Comparison of ENCODE assay signal across 2 cellular contexts in the genomic region with DNA sequence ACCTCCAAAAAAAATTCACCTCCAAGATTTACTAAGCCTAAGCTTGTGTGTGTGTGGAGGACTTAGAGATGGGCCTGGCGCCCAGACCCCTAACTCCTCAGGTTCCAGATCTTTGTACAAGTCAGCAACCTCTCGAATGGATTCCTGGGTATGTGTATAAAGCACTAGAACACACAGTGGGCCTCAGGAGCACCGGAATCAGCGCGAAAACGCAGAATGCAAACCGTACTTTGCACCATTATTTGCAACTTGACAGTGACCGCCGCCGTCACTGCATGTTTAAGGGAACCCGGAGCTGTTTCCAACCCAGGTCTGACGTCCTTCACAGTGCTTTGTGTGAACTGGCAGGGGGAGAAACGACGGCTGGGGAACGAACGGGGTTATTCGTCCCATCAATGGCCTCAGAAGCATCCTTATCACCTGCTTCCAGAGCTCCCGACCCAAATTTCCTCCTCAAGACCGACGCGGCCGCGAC.
TF ChIP-seq lines count a peak whose summit lies in the region.

No MANE protein-coding gene starts in this region.

TF ChIP-seq in GM23338, 12 proteins besides CTCF, POLR2A, EP300 and RAD21:
- no peak for TF ChIP-seq ZNF331 (CRISPR knock-in tag; IDR thresholded peaks at IDR 0.05; ENCODE audit: low read depth)
- TF ChIP-seq EZH2phosphoT487 (IDR thresholded peaks at IDR 0.05; ENCODE audit: unreplicated experiment) = no peak
- no peak for TF ChIP-seq ZNF114 (CRISPR knock-in tag; IDR thresholded peaks at IDR 0.05)
- TF ChIP-seq NANOG (IDR thresholded peaks at IDR 0.05; ENCODE audit: borderline replicate concordance) = no peak
- TF ChIP-seq CREB1 (CRISPR knock-in tag; IDR thresholded peaks at IDR 0.05; ENCODE audit: low read depth) = 0 out of 2 replicates have a peak, but pooled peaks have one; percentile 4
- TF ChIP-seq, protein P1, sequence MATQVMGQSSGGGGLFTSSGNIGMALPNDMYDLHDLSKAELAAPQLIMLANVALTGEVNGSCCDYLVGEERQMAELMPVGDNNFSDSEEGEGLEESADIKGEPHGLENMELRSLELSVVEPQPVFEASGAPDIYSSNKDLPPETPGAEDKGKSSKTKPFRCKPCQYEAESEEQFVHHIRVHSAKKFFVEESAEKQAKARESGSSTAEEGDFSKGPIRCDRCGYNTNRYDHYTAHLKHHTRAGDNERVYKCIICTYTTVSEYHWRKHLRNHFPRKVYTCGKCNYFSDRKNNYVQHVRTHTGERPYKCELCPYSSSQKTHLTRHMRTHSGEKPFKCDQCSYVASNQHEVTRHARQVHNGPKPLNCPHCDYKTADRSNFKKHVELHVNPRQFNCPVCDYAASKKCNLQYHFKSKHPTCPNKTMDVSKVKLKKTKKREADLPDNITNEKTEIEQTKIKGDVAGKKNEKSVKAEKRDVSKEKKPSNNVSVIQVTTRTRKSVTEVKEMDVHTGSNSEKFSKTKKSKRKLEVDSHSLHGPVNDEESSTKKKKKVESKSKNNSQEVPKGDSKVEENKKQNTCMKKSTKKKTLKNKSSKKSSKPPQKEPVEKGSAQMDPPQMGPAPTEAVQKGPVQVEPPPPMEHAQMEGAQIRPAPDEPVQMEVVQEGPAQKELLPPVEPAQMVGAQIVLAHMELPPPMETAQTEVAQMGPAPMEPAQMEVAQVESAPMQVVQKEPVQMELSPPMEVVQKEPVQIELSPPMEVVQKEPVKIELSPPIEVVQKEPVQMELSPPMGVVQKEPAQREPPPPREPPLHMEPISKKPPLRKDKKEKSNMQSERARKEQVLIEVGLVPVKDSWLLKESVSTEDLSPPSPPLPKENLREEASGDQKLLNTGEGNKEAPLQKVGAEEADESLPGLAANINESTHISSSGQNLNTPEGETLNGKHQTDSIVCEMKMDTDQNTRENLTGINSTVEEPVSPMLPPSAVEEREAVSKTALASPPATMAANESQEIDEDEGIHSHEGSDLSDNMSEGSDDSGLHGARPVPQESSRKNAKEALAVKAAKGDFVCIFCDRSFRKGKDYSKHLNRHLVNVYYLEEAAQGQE (IDR thresholded peaks at IDR 0.05; ENCODE audit: unreplicated experiment) = no peak

TF ChIP-seq in WTC11, 78 proteins besides CTCF, POLR2A, EP300 and RAD21:
- TF ChIP-seq ZNF121 (CRISPR knock-in tag; IDR thresholded peaks at IDR 0.05) = peak; percentile 78
- no peak for TF ChIP-seq MYBL2 (CRISPR knock-in tag; IDR thresholded peaks at IDR 0.05)
TF ChIP-seq in WTC11: peak in this region for 1.
